1 cellular context compared by ENCODE assay signal in genomic region chr11:63890368-63890767, GRCh38.
TF ChIP-seq lines count a peak whose summit lies in the region.

No MANE protein-coding gene starts in this region.

TF ChIP-seq in GM23338, 12 proteins besides CTCF, POLR2A, EP300 and RAD21 (continued from another document):
- TF ChIP-seq ZNF462 (CRISPR knock-in tag; IDR thresholded peaks at IDR 0.05) = no peak
- TF ChIP-seq NANOG (IDR thresholded peaks at IDR 0.05; ENCODE audit: borderline replicate concordance) = no peak
- no peak for TF ChIP-seq EZH2 (IDR thresholded peaks at IDR 0.05; ENCODE audit: low read depth, unreplicated experiment)
- TF ChIP-seq ZNF114 (CRISPR knock-in tag; IDR thresholded peaks at IDR 0.05) = no peak
- no peak for TF ChIP-seq EZH2phosphoT487 (IDR thresholded peaks at IDR 0.05; ENCODE audit: unreplicated experiment)
- TF ChIP-seq CREB1 (CRISPR knock-in tag; IDR thresholded peaks at IDR 0.05; ENCODE audit: low read depth) = no peak
- TF ChIP-seq REST (IDR thresholded peaks at IDR 0.05; ENCODE audit: unreplicated experiment) = no peak
- no peak for TF ChIP-seq STAT1 (IDR thresholded peaks at IDR 0.05; ENCODE audit: unreplicated experiment)
- no peak for TF ChIP-seq ETS1 (IDR thresholded peaks at IDR 0.05)
- no peak for TF ChIP-seq POLR2AphosphoS5 (IDR thresholded peaks at IDR 0.05; ENCODE audit: low read depth)
- no peak for TF ChIP-seq ZNF331 (CRISPR knock-in tag; IDR thresholded peaks at IDR 0.05; ENCODE audit: low read depth)
